ENCODE assay signal across 14 cellular contexts in genomic region chr7:27154369-27154768, GRCh38. TPM values are rescaled to one million over a fixed set of nuclear protein-coding genes. Genes with fewer than 3 reads are reported as not detected.
A peak's percentile ranks its signal among the peaks of the same experiment; 100 is the strongest.
DNase-seq lines count a peak whose midpoint lies in the region; ATAC-seq and TF ChIP-seq lines count a peak whose summit lies in the region.
"Had no signal": no experiment of that assay in that cellular context is flagged by ENCODE, and none has a peak within 500 bp of the region (broad histone marks: within the 10 kb centered on the region; RNA-seq: fewer than 3 reads in every experiment).

No MANE protein-coding gene starts in this region.

- H3K4me3 ChIP-seq in left lung (no peak overlapping the region), stomach (peak overlapping the region in 2 of 4 donors; percentile 57 to 65)
- H3K4me3 ChIP-seq: pancreas had no signal

- H3K4me1 ChIP-seq in left lung: peaks cover 0 to 35% of the 10 kb centered on the region in 2 donors
- peaks cover 13 to 69% (median 51%) of the 10 kb centered on the region in 4 donors for H3K4me1 ChIP-seq in stomach

- H3K9me3 Mint-ChIP-seq in progenitor cell of endocrine pancreas (ENCODE audit: low read depth): no peaks in the 10 kb centered on the region
- H3K9me3 Mint-ChIP-seq: T-helper 2 cell treated with Interferon-gamma antibody and Interleukin-4, amounts not matched to agents 5 μg/mL and 100 μg/mL, for 36 hours had no signal

- H3K4me3 Mint-ChIP-seq in progenitor cell of endocrine pancreas (ENCODE audit: low read depth): no peak overlapping the region

- no peak for TF ChIP-seq EP300 in stomach (IDR thresholded peaks at IDR 0.05)

- no peak for ATAC-seq in left lung
- ATAC-seq: pancreas had no signal

- H3K9me3 ChIP-seq in left lung (no peaks in the 10 kb centered on the region), stomach (no peaks in the 10 kb centered on the region)
- H3K9me3 ChIP-seq: left ventricle myocardium inferior, pancreas had no signal

- peaks cover 2% of the 10 kb centered on the region for H3K36me3 Mint-ChIP-seq in progenitor cell of endocrine pancreas (ENCODE audit: insufficient read depth)

- H3K4me1 Mint-ChIP-seq in progenitor cell of endocrine pancreas (ENCODE audit: low read depth): peaks cover 9% of the 10 kb centered on the region

- no peak for TF ChIP-seq CTCF in left lung (IDR thresholded peaks at IDR 0.05)
- no peak for TF ChIP-seq CTCF in stomach (IDR thresholded peaks at IDR 0.05)
- TF ChIP-seq CTCF in progenitor cell of endocrine pancreas (IDR thresholded peaks at IDR 0.05; ENCODE audit: unreplicated experiment): no peak

- WGBS in stomach, 5 donors: 34 to 59% (median 50%) methylated on average over 9 to 10 of the region's 10 CpGs

- H3K27me3 ChIP-seq in left lung (peaks cover 92 to 100% of the 10 kb centered on the region in 2 donors), stomach (peaks cover 13 to 100% (median 92%) of the 10 kb centered on the region in 3 donors)

- intact Hi-C loops in left lung (cut with DNase I): no loop called here
- intact Hi-C loops in stomach (cut with DNase I; ENCODE audit: low total_unique reads): no loop called here

- H3K36me3 ChIP-seq in left lung (no peaks in the 10 kb centered on the region), stomach (no peaks in the 10 kb centered on the region)
- H3K36me3 ChIP-seq: left ventricle myocardium inferior, pancreas had no signal

- peaks cover 96% of the 10 kb centered on the region for H3K27me3 Mint-ChIP-seq in progenitor cell of endocrine pancreas

- H3K27ac Mint-ChIP-seq in progenitor cell of endocrine pancreas: no peak overlapping the region
- H3K27ac Mint-ChIP-seq: T-helper 2 cell treated with Interferon-gamma antibody and Interleukin-4, amounts not matched to agents 5 μg/mL and 100 μg/mL, for 36 hours had no signal

- H3K27ac ChIP-seq in left lung (no peak overlapping the region), stomach (peak overlapping the region in 2 of 5 donors; percentile 86 to 99)
- H3K27ac ChIP-seq: left ventricle myocardium inferior, pancreas had no signal

- peak; percentile 1 for DNase-seq in activated naive CD4-positive, alpha-beta T cell treated with Interleukin-2 at 50 U/mL for 16 hours
- no peak for DNase-seq in activated naive CD4-positive, alpha-beta T cell (lab: John Stamatoyannopoulos, UW)
- peak; percentile 15 to 18 for DNase-seq in activated T-cell treated with anti-CD3 and anti-CD28 coated beads, Interleukin-2, amount 50 U/mL, for 48 hours
- DNase-seq in left lung (peak; percentile 25 to 61), stomach (peak; percentile 13), progenitor cell of endocrine pancreas (ENCODE audit: low spot score, unreplicated experiment) (no peak), middle frontal gyrus (ENCODE audit: extremely low spot score, low spot score) (no peak)
- DNase-seq in stimulated activated CD4-positive, alpha-beta T cell treated with anti-CD3 and anti-CD28 coated beads, Interleukin-2, amount 100 ng/mL, for 24 hours: no peak
- DNase-seq: DND-41, glutamatergic neuron, left ventricle myocardium inferior, OCI-M1 had no signal

- TF ChIP-seq POLR2A in stomach (IDR thresholded peaks at IDR 0.05): no peak

RNA-seq across cellular contexts. Expression of gene HOXA3, which starts 2.0 kb away (rescaled TPM):
- total RNA-seq in left lung (1 to 10 TPM; 5.7 to 8.8 TPM), stomach (10 to 100 TPM in 1 of 5 donors, 1 to 10 TPM in 2, under 1 TPM in 2; 0.87 to 42.6 (median 5.2) TPM), progenitor cell of endocrine pancreas (77.4 and 85.5 TPM in 2 replicates)
- 1 to 10 TPM; 2.8 to 5.2 (median 4.8) TPM for polyA plus RNA-seq in stomach
- total RNA-seq: left ventricle myocardium inferior had no signal

RNA-seq across cellular contexts. Expression of gene HOXA7, which starts 2.1 kb away (rescaled TPM):
- total RNA-seq in left lung: 1 to 10 TPM; 1.3 to 2.2 TPM
- total RNA-seq in stomach: 10 to 100 TPM in 1 of 5 donors, 1 to 10 TPM in 3, not detected in 1; 1.1 to 34.8 (median 3.3) TPM
- polyA plus RNA-seq in stomach: 1 to 10 TPM in 1 of 3 donors, under 1 TPM in 2; 0.98 to 7.9 (median 1.00) TPM
- 1.4 and 1.5 TPM in 2 replicates for total RNA-seq in progenitor cell of endocrine pancreas

RNA-seq across cellular contexts. Expression of gene HOXA6, which starts 6.8 kb away (rescaled TPM):
- total RNA-seq in left lung (1 to 10 TPM; 3.5 to 5.0 TPM), stomach (10 to 100 TPM in 1 of 5 donors, 1 to 10 TPM in 1, not detected in 3; 3.7 to 12.7 TPM), progenitor cell of endocrine pancreas (0.38 TPM in 1 of 2 replicates, not detected in the other)
- under 1 TPM in 1 of 3 donors, not detected in 2; 0.81 TPM for polyA plus RNA-seq in stomach
- total RNA-seq: left ventricle myocardium inferior had no signal

RNA-seq across cellular contexts. Expression of gene HOXA5, which starts 10.9 kb away (rescaled TPM):
- 10 to 100 TPM; 16.1 to 21.6 TPM for total RNA-seq in left lung
- total RNA-seq in stomach: 10 to 100 TPM in 3 of 5 donors, 1 to 10 TPM in 2; 2.9 to 53.1 (median 18.2) TPM
- 10 to 100 TPM in 1 of 3 donors, 1 to 10 TPM in 2; 7.5 to 12.8 (median 7.8) TPM for polyA plus RNA-seq in stomach
- total RNA-seq in progenitor cell of endocrine pancreas: 12.6 and 18.1 TPM in 2 replicates
- total RNA-seq: left ventricle myocardium inferior had no signal

RNA-seq across cellular contexts. Expression of gene HOXA9, which starts 11.0 kb away (rescaled TPM):
- total RNA-seq in left lung (1 to 10 TPM in 1 of 2 donors, under 1 TPM in 1; 0.73 to 1.4 TPM), stomach (10 to 100 TPM in 1 of 5 donors, not detected in 4; 68.1 TPM), progenitor cell of endocrine pancreas (not detected in 2 replicates)
- under 1 TPM in 1 of 3 donors, not detected in 2; 0.25 TPM for polyA plus RNA-seq in stomach
- total RNA-seq: left ventricle myocardium inferior had no signal

Comparison
In these comparisons a context has a peak if more than half of its experiments do, and no peak if none do; other contexts are left out.
1. DNase-seq: peak in activated naive CD4-positive, alpha-beta T cell treated with Interleukin-2 at 50 U/mL for 16 hours (single experiment), activated T-cell treated with anti-CD3 and anti-CD28 coated beads, Interleukin-2, amount 50 U/mL, for 48 hours (2 of 2), left lung (2 of 2) and stomach (single experiment); none in activated naive CD4-positive, alpha-beta T cell (0 of 4), progenitor cell of endocrine pancreas (single experiment), stimulated activated CD4-positive, alpha-beta T cell treated with anti-CD3 and anti-CD28 coated beads, Interleukin-2, amount 100 ng/mL, for 24 hours (0 of 2) and middle frontal gyrus (single experiment).